ENCODE assay signal across 15 cellular contexts in genomic region chr6:16674666-16675392, GRCh38.
DNase-seq lines count a peak whose midpoint lies in the region; ATAC-seq and TF ChIP-seq lines count a peak whose summit lies in the region.
"Had no signal": no experiment of that assay in that cellular context is flagged by ENCODE, and none has a peak within 500 bp of the region (broad histone marks: within the 10 kb centered on the region; RNA-seq: fewer than 3 reads in every experiment).

No MANE protein-coding gene starts in this region.

- peaks cover 44% of the 10 kb centered on the region for H3K4me1 Mint-ChIP-seq in osteocyte (ENCODE audit: unreplicated experiment)

- H3K9me3 Mint-ChIP-seq in osteocyte (ENCODE audit: unreplicated experiment) = no peaks in the 10 kb centered on the region
- H3K9me3 Mint-ChIP-seq: T-cell had no signal

- H3K36me3 ChIP-seq in BJ (ENCODE audit: control insufficient read depth, insufficient read depth, low read length) (no peaks in the 10 kb centered on the region), PC-3 (ENCODE audit: low read depth, low read length) (no peaks in the 10 kb centered on the region), esophagus squamous epithelium (no peaks in the 10 kb centered on the region), colonic mucosa (no peaks in the 10 kb centered on the region)
- H3K36me3 ChIP-seq: right atrium auricular region had no signal

- POLR2A ChIA-PET in BJ (lab: Charles Lee) (no interaction called here), PC-3 (lab: Charles Lee; ENCODE audit: unreplicated experiment) (no interaction called here)

- H4K20me1 ChIP-seq in PC-3 (ENCODE audit: low read length) = no peaks in the 10 kb centered on the region

- H3K9ac ChIP-seq in PC-3 (ENCODE audit: low read length) (no peak overlapping the region), colonic mucosa (ENCODE audit: low read depth in 2 of 2, low read length in 2 of 2) (no peak overlapping the region)

- no peaks in the 10 kb centered on the region for H3F3A ChIP-seq in PC-3 (ENCODE audit: low read length, unreplicated experiment)

- H3K4me2 ChIP-seq in PC-3 (ENCODE audit: low read length) = peak overlapping the region; percentile 44

- CTCF ChIA-PET in BJ (lab: Yijun Ruan, JAX) = no interaction called here
- CTCF ChIA-PET in PC-3 (lab: Charles Lee) = no interaction called here

- no peak overlapping the region for H2AFZ ChIP-seq in PC-3 (ENCODE audit: low read length)

- H3K27me3 ChIP-seq in BJ (ENCODE audit: control insufficient read depth, insufficient read depth, low read length) = no peaks in the 10 kb centered on the region
- no peaks in the 10 kb centered on the region for H3K27me3 ChIP-seq in PC-3 (ENCODE audit: low read length)
- no peaks in the 10 kb centered on the region for H3K27me3 ChIP-seq in esophagus squamous epithelium
- H3K27me3 ChIP-seq in colonic mucosa = no peaks in the 10 kb centered on the region
- H3K27me3 ChIP-seq: right atrium auricular region had no signal

- WGBS in esophagus squamous epithelium, 2 donors = 72 to 84% methylated on average over 4 of the region's 4 CpGs

- TF ChIP-seq CTCF in BJ (IDR thresholded peaks at IDR 0.05; ENCODE audit: insufficient read depth, low read depth, low read length) (no peak), PC-3 (conservative IDR thresholded peaks at IDR 0.05; ENCODE audit: low read depth, low read length) (no peak), esophagus squamous epithelium (IDR thresholded peaks at IDR 0.05) (no peak), osteocyte (IDR thresholded peaks at IDR 0.05) (no peak), colonic mucosa (IDR thresholded peaks at IDR 0.05) (no peak)

- no peaks in the 10 kb centered on the region for H3K9me2 ChIP-seq in PC-3 (replicated peaks; ENCODE audit: low read length)

- no peak for TF ChIP-seq POLR2A in esophagus squamous epithelium (IDR thresholded peaks at IDR 0.05)

- H3K4me3 Mint-ChIP-seq in osteocyte (ENCODE audit: unreplicated experiment) = peak overlapping the region; percentile 14
- H3K4me3 Mint-ChIP-seq: T-cell had no signal

- H3K27ac ChIP-seq in PC-3 (ENCODE audit: low read length) = peak overlapping the region; percentile 47
- H3K27ac ChIP-seq in esophagus squamous epithelium = peak overlapping the region in 3 of 4 donors; percentile 12 to 35 (median 24)
- H3K27ac ChIP-seq in colonic mucosa = no peak overlapping the region
- H3K27ac ChIP-seq: epithelial cell of prostate had no signal

- intact Hi-C loops in PC-3 (cut with micrococcal nuclease) = no loop called here
- intact Hi-C loops in esophagus squamous epithelium (cut with DNase I) = no loop called here
- intact Hi-C loops in colonic mucosa (cut with DNase I) = no loop called here

- H3K27ac Mint-ChIP-seq in osteocyte (ENCODE audit: unreplicated experiment) = peak overlapping the region; percentile 82

- H3K27me3 Mint-ChIP-seq in osteocyte (ENCODE audit: unreplicated experiment) = no peaks in the 10 kb centered on the region
- H3K27me3 Mint-ChIP-seq: T-cell had no signal

- no TSS peak for BruUV-seq in PC-3 (replicated peaks; lab: Mats Ljungman, UMichigan)

- H3K4me1 ChIP-seq in PC-3 (ENCODE audit: insufficient read depth, low read length) = peaks cover 56% of the 10 kb centered on the region
- H3K4me1 ChIP-seq in esophagus squamous epithelium = peaks cover 1 to 55% (median 24%) of the 10 kb centered on the region in 3 donors
- no peaks in the 10 kb centered on the region for H3K4me1 ChIP-seq in colonic mucosa

- DNase-seq in BJ (ENCODE audit: low read depth) (peak; percentile 32), PC-3 (peak; percentile 21), esophagus squamous epithelium (lab: John Stamatoyannopoulos, UW) (no peak), osteocyte (ENCODE audit: extremely low spot score, unreplicated experiment) (no peak), middle frontal gyrus (ENCODE audit: extremely low spot score, low spot score) (no peak), colonic mucosa (no peak), SIG-M5 (lab: John Stamatoyannopoulos, UW) (no peak)
- DNase-seq: activated CD4-positive, alpha-beta T cell treated with anti-CD3 and anti-CD28 coated beads for 4 hours; activated gamma-delta T cell; central memory CD4-positive, alpha-beta T cell; NCI-H2029 treated with DMSO at 0.1 percent for 48 hours; T-cell had no signal

- H3K36me3 Mint-ChIP-seq in osteocyte (ENCODE audit: unreplicated experiment) = peaks cover 2% of the 10 kb centered on the region

- H3K4me3 ChIP-seq in BJ (ENCODE audit: low read depth, low read length) = no peak overlapping the region
- H3K4me3 ChIP-seq in PC-3 (ENCODE audit: low read length) = no peak overlapping the region; the same call in 1 of the 2 replicates
- peak overlapping the region in 1 of 4 donors; percentile 3 for H3K4me3 ChIP-seq in esophagus squamous epithelium
- H3K4me3 ChIP-seq in colonic mucosa = no peak overlapping the region
- H3K4me3 ChIP-seq: right atrium auricular region had no signal

- H3K9me3 ChIP-seq in PC-3 (ENCODE audit: low read length) = no peaks in the 10 kb centered on the region
- no peaks in the 10 kb centered on the region for H3K9me3 ChIP-seq in esophagus squamous epithelium
- H3K9me3 ChIP-seq in colonic mucosa = no peaks in the 10 kb centered on the region
- H3K9me3 ChIP-seq: right atrium auricular region had no signal

- ATAC-seq in PC-3 = peak; percentile 55
- no peak for ATAC-seq in GM21381 (IDR thresholded peaks at IDR 0.05; ENCODE audit: unreplicated experiment)
- ATAC-seq: T-cell had no signal

- peaks cover 12% of the 10 kb centered on the region; the same call in 1 of the 2 replicates for H3K79me2 ChIP-seq in PC-3 (ENCODE audit: low read length)

Comparison
In these comparisons a context has a peak if more than half of its experiments do, and no peak if none do; other contexts are left out.
1. DNase-seq: peak in BJ (single experiment) and PC-3 (single experiment); none in esophagus squamous epithelium (single experiment), osteocyte (single experiment), middle frontal gyrus (single experiment), colonic mucosa (single experiment) and SIG-M5 (single experiment).